ENCODE assay signal across 8 cellular contexts in the genomic region with DNA sequence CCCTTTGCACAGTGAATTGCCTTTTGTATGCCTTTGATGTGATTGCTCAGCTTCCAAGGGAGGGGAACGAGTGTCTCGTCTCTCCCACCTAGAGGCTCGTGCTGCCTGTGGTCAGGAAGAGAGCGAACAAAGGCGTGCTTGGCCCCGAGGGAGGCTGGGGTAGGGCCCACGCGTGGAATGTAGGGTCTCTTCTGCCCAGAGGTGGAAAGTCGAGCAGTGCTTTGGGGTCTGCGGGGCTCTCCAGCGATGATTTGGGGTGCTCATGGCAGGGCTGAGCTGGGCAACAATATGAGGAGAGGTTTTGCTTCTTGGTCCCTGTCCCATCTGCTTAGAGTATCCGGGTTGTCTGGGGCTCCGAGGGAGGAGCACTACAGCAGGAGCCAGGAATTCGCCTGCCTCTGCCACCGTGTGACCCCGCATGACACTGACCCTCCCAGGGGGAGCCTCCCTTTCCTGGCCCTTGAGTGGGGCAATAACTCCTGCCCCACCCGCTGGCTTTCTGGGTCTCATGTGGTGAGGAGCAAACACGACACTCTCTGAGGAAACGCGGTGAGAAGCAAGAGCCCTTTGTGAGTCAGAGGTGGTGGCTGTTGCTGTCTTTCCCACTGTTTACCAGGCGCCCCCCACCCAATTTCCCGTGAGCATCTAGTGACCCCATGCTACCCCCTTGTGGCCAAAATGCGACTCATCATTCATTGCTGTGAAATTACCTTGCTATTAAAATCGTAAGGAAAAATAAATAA. TPM values are rescaled to one million over a fixed set of nuclear protein-coding genes. Genes with fewer than 3 reads are reported as not detected.
DNase-seq lines count a peak whose midpoint lies in the region; ATAC-seq and TF ChIP-seq lines count a peak whose summit lies in the region.

No MANE protein-coding gene starts in this region.

- TF ChIP-seq CTCF in HFF-Myc (IDR thresholded peaks at IDR 0.05; ENCODE audit: low read depth, low read length, missing control alignments), result peak; percentile 62
- TF ChIP-seq CTCF in upper lobe of right lung (IDR thresholded peaks at IDR 0.05), result peak; percentile 65

- peak; percentile 72 for ATAC-seq in upper lobe of right lung
- ATAC-seq in GM21717 (IDR thresholded peaks at IDR 0.05; ENCODE audit: unreplicated experiment), result no peak

- H3K36me3 ChIP-seq in upper lobe of right lung, result no peaks in the 10 kb centered on the region

- H3K4me3 ChIP-seq in HFF-Myc (replicated peaks; ENCODE audit: low read depth, low read length) (no peak overlapping the region), upper lobe of right lung (no peak overlapping the region)

- H3K27ac ChIP-seq in upper lobe of right lung, result peak overlapping the region; percentile 82

- intact Hi-C loops in head of caudate nucleus (cut with DNase I) (loop anchor here (10.0 kb wide), 1 partner anchor 576 kb away; the partner anchor contains the start of gene SSR3), upper lobe of right lung (cut with DNase I) (loop anchor here (10.0 kb wide), 2 partner anchors 46 to 456 kb away; partner anchors contain the start of gene TIPARP)

- peaks cover 46% of the 10 kb centered on the region for H3K4me1 ChIP-seq in upper lobe of right lung

- DNase-seq in AG08395 (ENCODE audit: low spot score) (peak; percentile 58), HFF-Myc (ENCODE audit: extremely low read depth, low read depth) (peak; percentile 27), RPMI8226 (peak; percentile 50), head of caudate nucleus (peak in 35 of 42 donors; percentile 15 to 85 (median 55)), pons (ENCODE audit: low spot score) (peak; percentile 51), upper lobe of right lung (peak; percentile 84)
- peak; percentile 73 for DNase-seq in activated naive CD4-positive, alpha-beta T cell treated with Interleukin-2 at 50 U/mL for 16 hours

- H3K27me3 ChIP-seq in upper lobe of right lung, result no peaks in the 10 kb centered on the region

- no peaks in the 10 kb centered on the region for H3K9me3 ChIP-seq in upper lobe of right lung

RNA-seq across cellular contexts. Expression of gene CCNL1, which starts 29.6 kb away (rescaled TPM):
- 140 TPM for total RNA-seq in upper lobe of right lung

Comparison
In these comparisons a context has a peak if more than half of its experiments do, and no peak if none do; other contexts are left out.
1. DNase-seq: peak in every context shown above with its lines; median percentile 84 in upper lobe of right lung; 73 in activated naive CD4-positive, alpha-beta T cell treated with Interleukin-2 at 50 U/mL for 16 hours; 58 in AG08395; 55 in head of caudate nucleus; 51 in pons; 50 in RPMI8226; 27 in HFF-Myc.